ENCODE assay signal across 33 cellular contexts in the genomic region with DNA sequence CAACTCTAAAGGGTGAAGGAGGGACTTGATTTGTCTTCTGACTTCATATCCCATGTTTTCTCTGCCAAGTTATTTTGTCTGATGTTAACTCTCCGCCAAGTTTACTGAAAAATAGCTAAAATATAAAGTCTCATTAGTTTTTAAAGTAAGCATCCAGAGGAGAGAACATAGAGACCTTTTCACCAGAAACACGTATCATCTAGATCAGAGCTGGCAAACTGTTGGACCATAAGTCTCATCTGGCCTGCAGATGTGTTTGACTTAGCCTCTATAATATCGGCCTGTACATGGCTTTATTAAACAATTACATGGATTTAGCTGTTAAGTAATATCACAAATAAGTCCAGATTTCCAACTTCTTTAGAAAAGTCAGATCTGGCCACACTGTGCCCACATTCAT.
"Had no signal": no experiment of that assay in that cellular context is flagged by ENCODE, and none has a peak within 500 bp of the region (broad histone marks: within the 10 kb centered on the region; RNA-seq: fewer than 3 reads in every experiment).

No MANE protein-coding gene starts in this region.

- H3K4me3 ChIP-seq: ascending aorta, breast epithelium, cardiac muscle cell, colonic mucosa, gastroesophageal sphincter had no signal

- H3K27me3 ChIP-seq: ascending aorta, breast epithelium, colonic mucosa, gastroesophageal sphincter had no signal

- H3K9me3 Mint-ChIP-seq: activated naive CD4-positive, alpha-beta T cell treated with anti-CD3 and anti-CD28 coated beads, Interleukin-2, amount 50 U/mL, for 24 hours had no signal

- H3K9me3 ChIP-seq: ascending aorta, breast epithelium, colonic mucosa, gastroesophageal sphincter had no signal

- ATAC-seq: activated CD4-positive, CD25-positive, alpha-beta regulatory T cell treated with anti-CD3 and anti-CD28 coated beads, Interleukin-2, amount 50 U/mL, for 24 hours; activated CD8-positive, alpha-beta T cell treated with anti-CD3 and anti-CD28 coated beads for 36 hours; esophagus mucosa; gastroesophageal sphincter; T-helper 17 cell had no signal

- DNase-seq: activated B cell treated with CpG ODN at 0.5 μM for 24 hours; activated CD4-positive, alpha-beta T cell treated with anti-CD3 and anti-CD28 coated beads for 48 hours; activated CD4-positive, alpha-beta T cell treated with anti-CD3 and anti-CD28 coated beads, Interleukin-2, amount 50 U/mL, for 1 hour; activated CD4-positive, alpha-beta T cell treated with anti-CD3 and anti-CD28 coated beads, Interleukin-2, amount 50 U/mL, for 48 hours; activated CD8-positive, alpha-beta memory T cell treated with anti-CD3 and anti-CD28 coated beads for 24 hours; activated CD8-positive, alpha-beta T cell treated with anti-CD3 and anti-CD28 coated beads for 36 hours; activated effector memory CD4-positive, alpha-beta T cell treated with anti-CD3 and anti-CD28 coated beads, Interleukin-2, amount 50 U/mL, for 16 hours; activated naive CD4-positive, alpha-beta T cell treated with anti-CD3 and anti-CD28 coated beads for 36 hours; activated naive CD8-positive, alpha-beta T cell treated with anti-CD3 and anti-CD28 coated beads, Interleukin-2, amount 10 ng/mL, durations not matched to agents 7 days and 5 days; activated T-cell treated with anti-CD3 and anti-CD28 coated beads, Interleukin-2, amount 50 U/mL, for 1 hour; activated T-cell treated with anti-CD3 and anti-CD28 coated beads, Interleukin-2, amount 50 U/mL, for 48 hours; central memory CD4-positive, alpha-beta T cell; cerebellar nuclear complex; colonic mucosa; effector CD8-positive, alpha-beta T cell; foreskin melanocyte; head of caudate nucleus; hippocampal formation; T-helper 1 cell; T-helper 17 cell; T1000; WERI-Rb-1 had no signal

- H3K27ac ChIP-seq: ascending aorta, breast epithelium, cardiac muscle cell, colonic mucosa, gastroesophageal sphincter, WERI-Rb-1 had no signal

- H3K4me1 ChIP-seq: breast epithelium, colonic mucosa had no signal

- H3K36me3 ChIP-seq: ascending aorta, breast epithelium, cardiac muscle cell, colonic mucosa, gastroesophageal sphincter, WERI-Rb-1 had no signal

- H3K27ac Mint-ChIP-seq: activated B cell treated with CpG ODN at 0.5 μM for 24 hours; activated CD8-positive, alpha-beta T cell treated with anti-CD3 and anti-CD28 coated beads for 36 hours; activated naive CD4-positive, alpha-beta T cell treated with anti-CD3 and anti-CD28 coated beads for 36 hours; activated naive CD4-positive, alpha-beta T cell treated with anti-CD3 and anti-CD28 coated beads, Interleukin-2, amount 50 U/mL, for 24 hours; activated naive CD8-positive, alpha-beta T cell treated with anti-CD3 and anti-CD28 coated beads, Interleukin-2, amount 10 ng/mL, durations not matched to agents 7 days and 5 days; activated T-helper 1 cell treated with anti-CD3 and anti-CD28 coated beads, Interleukin-12 subunit alpha, Interleukin-12 subunit beta, Interleukin-2, Interleukin-4 antibody, amounts not matched to agents 30 ng/mL and 10 ng/mL and 1 ng/mL, durations not matched to agents 14 hours and 24 hours and 36 hours; activated T-helper 2 cell treated with anti-CD3 and anti-CD28 coated beads, Interferon-gamma antibody, Interleukin-2, Interleukin-4, amounts not matched to agents 10 μg/mL and 5 μg/mL and 100 μg/mL, durations not matched to agents 14 hours and 24 hours and 36 hours; brain; T-helper 17 cell; T-helper 2 cell treated with Interferon-gamma antibody and Interleukin-4, amounts not matched to agents 5 μg/mL and 100 μg/mL, for 36 hours had no signal

- H3K36me3 Mint-ChIP-seq: activated naive CD8-positive, alpha-beta T cell treated with anti-CD3 and anti-CD28 coated beads, Interleukin-2, amount 10 ng/mL, durations not matched to agents 7 days and 5 days had no signal
